ENCODE assay signal across 8 cellular contexts in genomic region chr6:17986656-17987575, GRCh38. TPM values are rescaled to one million over a fixed set of nuclear protein-coding genes. Genes with fewer than 3 reads are reported as not detected.
DNase-seq lines count a peak whose midpoint lies in the region; ATAC-seq and TF ChIP-seq lines count a peak whose summit lies in the region.

No MANE protein-coding gene starts in this region.

- DNase-seq in NCI-H1436 (lab: John Stamatoyannopoulos, UW) (peak; percentile 15), NCI-H1436 treated with DMSO at 0.1 percent for 48 hours (lab: John Stamatoyannopoulos, UW) (no peak), HuH-7 (ENCODE audit: low spot score) (peak; percentile 55), WERI-Rb-1 (peak; percentile 61), fibroblast of lung (ENCODE audit: low read depth in 2 of 2) (peak; percentile 57 to 61), vagina (ENCODE audit: extremely low spot score in 2 of 2) (peak in 1 of 2 donors; percentile 89)

- H3K9ac ChIP-seq in fibroblast of lung (ENCODE audit: insufficient read depth, low read length) = peak overlapping the region; percentile 74

- no peaks in the 10 kb centered on the region for H3K27me3 ChIP-seq in WERI-Rb-1 (ENCODE audit: insufficient read depth, low read depth, severe bottlenecking)
- no peaks in the 10 kb centered on the region for H3K27me3 ChIP-seq in fibroblast of lung (ENCODE audit: control insufficient read depth, insufficient read depth, low read length)
- H3K27me3 ChIP-seq in muscle layer of duodenum (ENCODE audit: low read depth, low read length) = no peaks in the 10 kb centered on the region
- no peaks in the 10 kb centered on the region for H3K27me3 ChIP-seq in vagina

- peaks cover 2% of the 10 kb centered on the region for H3K4me1 ChIP-seq in fibroblast of lung (ENCODE audit: control insufficient read depth, extremely low read depth, insufficient read depth, low read length)
- H3K4me1 ChIP-seq in muscle layer of duodenum (ENCODE audit: control insufficient read depth in 1 of 2, insufficient read depth in 2 of 2, low read length in 2 of 2) = peaks cover 0 to 23% of the 10 kb centered on the region in 2 donors
- H3K4me1 ChIP-seq in vagina = peaks cover 42% of the 10 kb centered on the region

- H3K4me3 ChIP-seq in WERI-Rb-1 (ENCODE audit: low read depth, low read length) (peak overlapping the region; percentile 55), fibroblast of lung (replicated peaks in 1 of 4; ENCODE audit: control extremely low read depth in 1 of 4, insufficient read depth in 1 of 4, low read depth in 3 of 4, low read length in 4 of 4) (peak overlapping the region; percentile 60 to 97 (median 73)), muscle layer of duodenum (ENCODE audit: low read depth in 1 of 2, low read length in 2 of 2) (peak overlapping the region; percentile 65 to 90), vagina (peak overlapping the region; percentile 80 to 82)

- peaks cover 22% of the 10 kb centered on the region for H3K36me3 ChIP-seq in WERI-Rb-1
- H3K36me3 ChIP-seq in fibroblast of lung (ENCODE audit: control insufficient read depth, insufficient read depth, low read length) = peaks cover 4% of the 10 kb centered on the region
- H3K36me3 ChIP-seq in muscle layer of duodenum (ENCODE audit: control insufficient read depth in 1 of 2, insufficient read depth in 2 of 2, low read length in 2 of 2) = peaks cover 0 to 3% of the 10 kb centered on the region in 2 donors
- H3K36me3 ChIP-seq in vagina = no peaks in the 10 kb centered on the region

- H3K79me2 ChIP-seq in fibroblast of lung (ENCODE audit: control insufficient read depth, insufficient read depth, low read length) = peaks cover 56% of the 10 kb centered on the region

- no peaks in the 10 kb centered on the region for H4K20me1 ChIP-seq in fibroblast of lung (ENCODE audit: control insufficient read depth, extremely low read depth, insufficient read depth, low read length)

- no peak for TF ChIP-seq POLR2A in vagina (IDR thresholded peaks at IDR 0.05)

- peak overlapping the region; percentile 61 for H3K4me2 ChIP-seq in fibroblast of lung (ENCODE audit: extremely low read depth, insufficient read depth, low read length)

- intact Hi-C loops in vagina (cut with DNase I) = loop anchor here (10.0 kb wide), 1 partner anchor 112 kb away; no protein-coding TSS in a partner anchor

- H3K9me3 ChIP-seq in WERI-Rb-1 (ENCODE audit: severe bottlenecking) (no peaks in the 10 kb centered on the region), fibroblast of lung (ENCODE audit: control insufficient read depth, insufficient read depth, low read depth, low read length) (no peaks in the 10 kb centered on the region), muscle layer of duodenum (ENCODE audit: control insufficient read depth in 1 of 2, low read length in 2 of 2) (no peaks in the 10 kb centered on the region), vagina (no peaks in the 10 kb centered on the region)

- TF ChIP-seq CTCF in WERI-Rb-1 (IDR thresholded peaks at IDR 0.05; ENCODE audit: low read depth, low read length) (no peak), fibroblast of lung (conservative IDR thresholded peaks at IDR 0.05 in 1 of 2, IDR thresholded peaks at IDR 0.05 in 1 of 2; ENCODE audit: low read depth in 1 of 2, low read length in 2 of 2) (no peak), vagina (IDR thresholded peaks at IDR 0.05) (no peak)

- peak overlapping the region; percentile 62 for H3K27ac ChIP-seq in WERI-Rb-1
- peak overlapping the region; percentile 68 for H3K27ac ChIP-seq in fibroblast of lung (ENCODE audit: insufficient read depth, low read length)
- H3K27ac ChIP-seq in muscle layer of duodenum (ENCODE audit: low read length) = peak overlapping the region; percentile 60
- H3K27ac ChIP-seq in vagina = peak overlapping the region; percentile 89

- ATAC-seq in GM21576 (IDR thresholded peaks at IDR 0.05; ENCODE audit: unreplicated experiment) = peak; percentile 22

- H2AFZ ChIP-seq in fibroblast of lung (ENCODE audit: low read length) = peak overlapping the region; percentile 25

RNA-seq across cellular contexts. Expression of gene KIF13A, which starts 0.5 kb away (rescaled TPM):
- 65.0 and 114 TPM in 2 replicates for total RNA-seq in fibroblast of lung
- polyA plus RNA-seq in fibroblast of lung = 52.3 and 55.0 TPM in 2 replicates
- polyA plus RNA-seq in fibroblast of lung (2012) = 42.7 and 44.9 TPM in 2 replicates
- polyA minus RNA-seq in fibroblast of lung (ENCODE audit: low replicate concordance) = 72.5 and 75.5 TPM in 2 replicates
- 43.0 TPM for total RNA-seq in vagina
